Comparison of ENCODE assay signal across 25 cellular contexts in genomic region chr10:74388801-74389200, GRCh38.
DNase-seq lines count a peak whose midpoint lies in the region; ATAC-seq, FAIRE-seq and TF ChIP-seq lines count a peak whose summit lies in the region.
"Had no signal": no experiment of that assay in that cellular context is flagged by ENCODE, and none has a peak within 500 bp of the region (broad histone marks: within the 10 kb centered on the region; RNA-seq: fewer than 3 reads in every experiment).

No MANE protein-coding gene starts in this region.

- H3K27me3 Mint-ChIP-seq in CD4-positive, CD25-positive, alpha-beta regulatory T cell, result no peaks in the 10 kb centered on the region
- no peaks in the 10 kb centered on the region for H3K27me3 Mint-ChIP-seq in WTC11 (ENCODE audit: low read depth)
- H3K27me3 Mint-ChIP-seq: CD4-positive, alpha-beta memory T cell had no signal

- no peaks in the 10 kb centered on the region for H3K36me3 ChIP-seq in CD4-positive, CD25-positive, alpha-beta regulatory T cell (ENCODE audit: control insufficient read depth, insufficient read depth, low read length)
- H3K36me3 ChIP-seq in bronchial epithelial cell (ENCODE audit: control insufficient read depth, insufficient read depth, low read length), result no peaks in the 10 kb centered on the region
- no peaks in the 10 kb centered on the region for H3K36me3 ChIP-seq in small intestine (ENCODE audit: control insufficient read depth in 2 of 2, insufficient read depth in 2 of 2, low read length in 2 of 2)

- H3K27ac ChIP-seq in CD4-positive, CD25-positive, alpha-beta regulatory T cell (ENCODE audit: insufficient read depth, low read length, poor library complexity, severe bottlenecking), result no peak overlapping the region
- H3K27ac ChIP-seq in small intestine (ENCODE audit: low read depth in 1 of 2, low read length in 1 of 2), result no peak overlapping the region
- H3K27ac ChIP-seq: BLaER1 treated with 17β-estradiol and CSF1 and Interleukin-3, amounts not matched to agents 10 nM and 100 nM; GM23248; RWPE1 had no signal

- no peak overlapping the region for H3K4me3 ChIP-seq in CD4-positive, CD25-positive, alpha-beta regulatory T cell (ENCODE audit: low read depth, low read length)
- H3K4me3 ChIP-seq in bronchial epithelial cell (ENCODE audit: low read depth, low read length) (no peak overlapping the region), small intestine (ENCODE audit: low read depth in 1 of 2, low read length in 2 of 2) (no peak overlapping the region)
- H3K4me3 ChIP-seq: BLaER1 treated with 17β-estradiol and CSF1 and Interleukin-3, amounts not matched to agents 10 nM and 100 nM; GM23248 had no signal

- peaks cover 19 to 35% (median 26%) of the 10 kb centered on the region in 4 donors for H3K4me1 Mint-ChIP-seq in CD4-positive, CD25-positive, alpha-beta regulatory T cell
- peaks cover 3% of the 10 kb centered on the region for H3K4me1 Mint-ChIP-seq in WTC11
- H3K4me1 Mint-ChIP-seq: H9 had no signal

- no peak for ATAC-seq in CD4-positive, CD25-positive, alpha-beta regulatory T cell (ENCODE audit: low read depth in 2 of 2)
- ATAC-seq in WTC11 (no peak), HG03159 (IDR thresholded peaks at IDR 0.05; ENCODE audit: unreplicated experiment) (no peak)
- ATAC-seq: Panc1 had no signal

- no peak overlapping the region for H3K4me3 Mint-ChIP-seq in CD4-positive, CD25-positive, alpha-beta regulatory T cell
- H3K4me3 Mint-ChIP-seq in WTC11, result no peak overlapping the region
- H3K4me3 Mint-ChIP-seq: CD4-positive, alpha-beta memory T cell; H9 had no signal

- TF ChIP-seq CTCF in WTC11 (IDR thresholded peaks at IDR 0.05), result no peak
- TF ChIP-seq CTCF in bronchial epithelial cell (IDR thresholded peaks at IDR 0.05; ENCODE audit: insufficient read depth, low read length, severe bottlenecking), result no peak

- no peak for DNase-seq in CD4-positive, CD25-positive, alpha-beta regulatory T cell
- no peak for DNase-seq in WTC11 (ENCODE audit: low spot score)
- DNase-seq in bronchial epithelial cell (ENCODE audit: low read depth), result peak; percentile 4
- DNase-seq in small intestine, result peak; percentile 32
- DNase-seq in NCI-H1092 treated with DMSO at 0.1 percent for 48 hours (lab: John Stamatoyannopoulos, UW), result no peak
- DNase-seq in mesenteric fat pad (ENCODE audit: low spot score), result no peak
- DNase-seq: CD4-positive, alpha-beta memory T cell; COR-L47; DMS53; GM23248; H9; NCI-H1048; NCI-H1417 treated with DMSO at 0.1 percent for 48 hours; NCI-H187; NCI-H2081 treated with DMSO at 0.1 percent for 48 hours; NCI-H2171; NCI-H226; NCI-H510A; NCI-H69; SHP77 had no signal

- CTCF ChIA-PET in WTC11 (lab: Charles Lee), result no interaction called here

- FAIRE-seq in bronchial epithelial cell (lab: Jason Lieb, UNC) (no peak), small intestine (lab: Jason Lieb, UNC) (no peak)
- FAIRE-seq: HTR-8/SVneo had no signal

- peak overlapping the region in 2 of 3 donors; percentile 11 to 13 for H3K27ac Mint-ChIP-seq in CD4-positive, CD25-positive, alpha-beta regulatory T cell
- 0 out of 2 replicates have a peak overlapping the region, but pooled peaks have one; percentile 11 for H3K27ac Mint-ChIP-seq in WTC11
- H3K27ac Mint-ChIP-seq: H9 had no signal

- POLR2A ChIA-PET in WTC11 (lab: Charles Lee), result no interaction called here

- H3K9me3 Mint-ChIP-seq in CD4-positive, CD25-positive, alpha-beta regulatory T cell, result peaks cover 0 to 5% (median 0%) of the 10 kb centered on the region in 7 donors
- H3K9me3 Mint-ChIP-seq in WTC11, result no peaks in the 10 kb centered on the region
- H3K9me3 Mint-ChIP-seq: H9 had no signal

- no peaks in the 10 kb centered on the region for H3K9me3 ChIP-seq in CD4-positive, CD25-positive, alpha-beta regulatory T cell (ENCODE audit: control insufficient read depth in 2 of 2, low read length in 2 of 2)
- no peaks in the 10 kb centered on the region for H3K9me3 ChIP-seq in small intestine (ENCODE audit: control insufficient read depth, low read depth)
- H3K9me3 ChIP-seq: BLaER1 treated with 17β-estradiol and CSF1 and Interleukin-3, amounts not matched to agents 10 nM and 100 nM had no signal

- peaks cover 3% of the 10 kb centered on the region for H3K4me1 ChIP-seq in CD4-positive, CD25-positive, alpha-beta regulatory T cell (ENCODE audit: control insufficient read depth, insufficient read depth, low read length, poor library complexity, severe bottlenecking)
- H3K4me1 ChIP-seq in small intestine (ENCODE audit: control insufficient read depth in 2 of 2, insufficient read depth in 1 of 2, low read depth in 1 of 2, low read length in 1 of 2), result no peaks in the 10 kb centered on the region

- H3K36me3 Mint-ChIP-seq in CD4-positive, CD25-positive, alpha-beta regulatory T cell, result peaks cover 5% of the 10 kb centered on the region
- H3K36me3 Mint-ChIP-seq in WTC11, result no peaks in the 10 kb centered on the region

- no peaks in the 10 kb centered on the region for H3K27me3 ChIP-seq in CD4-positive, CD25-positive, alpha-beta regulatory T cell (ENCODE audit: control insufficient read depth, insufficient read depth, low read length)
- H3K27me3 ChIP-seq in bronchial epithelial cell (ENCODE audit: control insufficient read depth, insufficient read depth, low read length), result no peaks in the 10 kb centered on the region
- no peaks in the 10 kb centered on the region for H3K27me3 ChIP-seq in small intestine (ENCODE audit: control insufficient read depth in 2 of 2, insufficient read depth in 2 of 2, low read length in 2 of 2)
- H3K27me3 ChIP-seq: BLaER1 treated with 17β-estradiol and CSF1 and Interleukin-3, amounts not matched to agents 10 nM and 100 nM had no signal

TF ChIP-seq in WTC11, 78 proteins besides CTCF, POLR2A, EP300 and RAD21 (continues in another document):
- TF ChIP-seq ZNF423 (CRISPR knock-in tag; IDR thresholded peaks at IDR 0.05), result no peak
- no peak for TF ChIP-seq ETV6 (CRISPR knock-in tag; IDR thresholded peaks at IDR 0.05)
- no peak for TF ChIP-seq GTF2I (CRISPR knock-in tag; conservative IDR thresholded peaks at IDR 0.05)
- no peak for TF ChIP-seq ZNF512 (CRISPR knock-in tag; IDR thresholded peaks at IDR 0.05; ENCODE audit: borderline replicate concordance)
- TF ChIP-seq TEAD1 (CRISPR knock-in tag; IDR thresholded peaks at IDR 0.05), result no peak
- TF ChIP-seq NR1H2 (CRISPR knock-in tag; IDR thresholded peaks at IDR 0.05), result no peak
- no peak for TF ChIP-seq STAT6 (CRISPR knock-in tag; conservative IDR thresholded peaks at IDR 0.05; ENCODE audit: low read depth)
- TF ChIP-seq ATF1 (CRISPR knock-in tag; IDR thresholded peaks at IDR 0.05), result no peak
- no peak for TF ChIP-seq ESRRA (CRISPR knock-in tag; IDR thresholded peaks at IDR 0.05; ENCODE audit: borderline replicate concordance)
- no peak for TF ChIP-seq ZNF425 (CRISPR knock-in tag; conservative IDR thresholded peaks at IDR 0.05)
- no peak for TF ChIP-seq GRHL2 (CRISPR knock-in tag; IDR thresholded peaks at IDR 0.05; ENCODE audit: insufficient replicate concordance, severe bottlenecking)
- no peak for TF ChIP-seq ZNF121 (CRISPR knock-in tag; IDR thresholded peaks at IDR 0.05)
- no peak for TF ChIP-seq NR3C1 (CRISPR knock-in tag; conservative IDR thresholded peaks at IDR 0.05; ENCODE audit: low read depth)

Comparison
In these comparisons a context has a peak if more than half of its experiments do, and no peak if none do; other contexts are left out.
1. DNase-seq: peak in bronchial epithelial cell (single experiment) and small intestine (single experiment); none in CD4-positive, CD25-positive, alpha-beta regulatory T cell (0 of 3), WTC11 (single experiment), NCI-H1092 treated with DMSO at 0.1 percent for 48 hours (single experiment) and mesenteric fat pad (single experiment).